19 cellular contexts compared by ENCODE assay signal in the genomic region with DNA sequence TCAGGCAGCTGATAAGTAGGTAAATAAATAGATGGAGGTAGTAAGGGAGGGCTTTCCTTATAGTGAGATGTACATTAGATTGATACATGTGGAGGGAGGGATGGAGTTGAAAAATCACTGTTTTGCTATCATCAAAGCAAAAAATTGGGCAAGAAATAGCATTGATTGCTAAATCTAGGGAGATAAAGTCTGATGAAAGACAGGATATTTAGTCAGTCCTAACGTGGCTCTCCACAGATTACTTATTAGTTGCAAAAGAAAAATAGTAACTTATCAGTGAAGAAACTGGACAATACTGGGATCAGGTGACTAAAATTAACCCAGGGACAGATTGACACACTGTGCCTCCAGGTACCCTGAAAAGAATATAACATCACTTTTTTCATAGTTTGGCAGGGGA. TPM values are rescaled to one million over a fixed set of nuclear protein-coding genes. Genes with fewer than 3 reads are reported as not detected.
A peak's percentile ranks its signal among the peaks of the same experiment; 100 is the strongest.
DNase-seq lines count a peak whose midpoint lies in the region; ATAC-seq and TF ChIP-seq lines count a peak whose summit lies in the region.
"Had no signal": no experiment of that assay in that cellular context is flagged by ENCODE, and none has a peak within 500 bp of the region (broad histone marks: within the 10 kb centered on the region; RNA-seq: fewer than 3 reads in every experiment).

No MANE protein-coding gene starts in this region.

- H4K5ac ChIP-seq in IMR-90 (ENCODE audit: low read depth, low read length), result no peak overlapping the region

- POLR2A ChIA-PET in IMR-90 (lab: Charles Lee; ENCODE audit: unreplicated experiment), result no interaction called here

- H3K9me1 ChIP-seq in IMR-90 (ENCODE audit: insufficient read depth, low read length), result peaks cover 3% of the 10 kb centered on the region; the same call in 1 of the 2 replicates

- H3K27me3 ChIP-seq in IMR-90 (ENCODE audit: control insufficient read depth, insufficient read depth, low read length) (no peaks in the 10 kb centered on the region), lung (ENCODE audit: control insufficient read depth, insufficient read depth) (no peaks in the 10 kb centered on the region), colonic mucosa (no peaks in the 10 kb centered on the region)
- H3K27me3 ChIP-seq: suprapubic skin had no signal

- H3K14ac ChIP-seq in IMR-90 (replicated peaks; ENCODE audit: low read depth, low read length), result no peak overlapping the region

- TF ChIP-seq CTCF in CD14-positive monocyte (IDR thresholded peaks at IDR 0.05) (no peak), IMR-90 (conservative IDR thresholded peaks at IDR 0.05; ENCODE audit: low read depth, low read length) (no peak), chondrocyte (IDR thresholded peaks at IDR 0.05) (no peak), lung (IDR thresholded peaks at IDR 0.05; ENCODE audit: control extremely low read depth, extremely low read depth) (no peak), lower leg skin (IDR thresholded peaks at IDR 0.05) (no peak), colonic mucosa (IDR thresholded peaks at IDR 0.05) (no peak)

- no peak overlapping the region for H4K91ac ChIP-seq in IMR-90 (ENCODE audit: insufficient read depth, low read depth, low read length)

- H3K27ac ChIP-seq in IMR-90 (ENCODE audit: insufficient read depth, low read length), result no peak overlapping the region
- H3K27ac ChIP-seq in lung (ENCODE audit: low read depth in 1 of 2, low read length in 1 of 2), result no peak overlapping the region
- H3K27ac ChIP-seq in caudate nucleus (ENCODE audit: low read depth, low read length), result no peak overlapping the region
- H3K27ac ChIP-seq in colonic mucosa, result no peak overlapping the region
- H3K27ac ChIP-seq: suprapubic skin had no signal

- no TSS peak for BruUV-seq in IMR-90 (replicated peaks; lab: Mats Ljungman, UMichigan)

- no peak overlapping the region for H3K4me3 Mint-ChIP-seq in CD14-positive monocyte
- H3K4me3 Mint-ChIP-seq in chondrocyte (ENCODE audit: unreplicated experiment), result no peak overlapping the region
- H3K4me3 Mint-ChIP-seq: immature natural killer cell, mesothelial cell of epicardium, neural crest cell had no signal

- no peak overlapping the region for H3K9ac ChIP-seq in IMR-90 (ENCODE audit: low read depth, low read length)
- H3K9ac ChIP-seq in colonic mucosa (ENCODE audit: low read depth in 2 of 2, low read length in 2 of 2), result no peak overlapping the region

- dilution Hi-C loops in IMR-90 (cut with HindIII; ENCODE audit: low sequenced_read_pairs, unreplicated experiment), result no loop called here

- H3K18ac ChIP-seq in IMR-90 (ENCODE audit: low read depth, low read length), result peak overlapping the region; percentile 78; the same call in 1 of the 2 replicates

- H2AK5ac ChIP-seq in IMR-90 (ENCODE audit: low read depth, low read length), result no peak overlapping the region

- H2BK120ac ChIP-seq in IMR-90 (ENCODE audit: low read depth, low read length), result no peak overlapping the region

- H2AFZ ChIP-seq in IMR-90 (replicated peaks; ENCODE audit: low read length, poor library complexity), result no peak overlapping the region

- H3K23ac ChIP-seq in IMR-90 (ENCODE audit: low read depth, low read length), result no peak overlapping the region

- H3K36me3 Mint-ChIP-seq in CD14-positive monocyte, result no peaks in the 10 kb centered on the region
- no peaks in the 10 kb centered on the region for H3K36me3 Mint-ChIP-seq in chondrocyte (ENCODE audit: low read depth)
- H3K36me3 Mint-ChIP-seq: immature natural killer cell, mesothelial cell of epicardium had no signal

- H3K27ac Mint-ChIP-seq in CD14-positive monocyte, result peak overlapping the region; percentile 51 to 80 (median 74)
- H3K27ac Mint-ChIP-seq in chondrocyte (ENCODE audit: unreplicated experiment), result peak overlapping the region; percentile 27
- H3K27ac Mint-ChIP-seq: immature natural killer cell, mesothelial cell of epicardium had no signal

- H3K9me3 ChIP-seq in IMR-90 (ENCODE audit: control insufficient read depth, insufficient read depth, low read length) (no peaks in the 10 kb centered on the region), lung (ENCODE audit: control insufficient read depth in 2 of 2, insufficient read depth in 1 of 2, low read length in 1 of 2) (no peaks in the 10 kb centered on the region), colonic mucosa (no peaks in the 10 kb centered on the region)
- H3K9me3 ChIP-seq: suprapubic skin had no signal

- no peak for TF ChIP-seq RAD21 in IMR-90 (IDR thresholded peaks at IDR 0.05; ENCODE audit: low read length)

- H3K9me3 Mint-ChIP-seq in CD14-positive monocyte, result no peaks in the 10 kb centered on the region
- H3K9me3 Mint-ChIP-seq in chondrocyte (ENCODE audit: low read depth), result no peaks in the 10 kb centered on the region
- H3K9me3 Mint-ChIP-seq: immature natural killer cell, mesothelial cell of epicardium, neural crest cell had no signal

- ATAC-seq in IMR-90 (ENCODE audit: low read depth) (no peak), lung (ENCODE audit: insufficient read depth, low FRiP score) (peak; percentile 42)

- no peak overlapping the region for H2BK20ac ChIP-seq in IMR-90 (ENCODE audit: low read depth, low read length)

- H3K4me1 ChIP-seq in IMR-90 (ENCODE audit: control insufficient read depth, insufficient read depth, low read length) (peaks cover 3% of the 10 kb centered on the region; the same call in 1 of the 2 replicates), lung (ENCODE audit: control insufficient read depth in 2 of 2, insufficient read depth in 2 of 2, low read length in 2 of 2) (peaks cover 4 to 8% of the 10 kb centered on the region in 2 donors), colonic mucosa (no peaks in the 10 kb centered on the region)
- H3K4me1 ChIP-seq: suprapubic skin had no signal

- no CpG with 5 or more reads among the region's 1 CpG for WGBS in IMR-90 (ENCODE audit: extremely low coverage in 2 of 2, insufficient read length in 1 of 2), 2 experiments
- 6 to 14% methylated on average over 1 of the region's 1 CpG for WGBS in lung, 2 donors
- 21 to 32% methylated on average over 1 of the region's 1 CpG for WGBS in lower leg skin, 2 donors

- H3K56ac ChIP-seq in IMR-90 (ENCODE audit: extremely low read depth, insufficient read depth, low read length), result no peak overlapping the region

- H3K4me3 ChIP-seq in IMR-90 (ENCODE audit: insufficient read depth, low read depth, low read length), result no peak overlapping the region
- H3K4me3 ChIP-seq in lung, result no peak overlapping the region
- no peak overlapping the region for H3K4me3 ChIP-seq in lower leg skin (ENCODE audit: low read depth, poor library complexity, severe bottlenecking)
- H3K4me3 ChIP-seq in colonic mucosa, result no peak overlapping the region
- H3K4me3 ChIP-seq: suprapubic skin had no signal

- H2AK9ac ChIP-seq in IMR-90 (replicated peaks; ENCODE audit: low read depth, low read length, poor library complexity), result no peak overlapping the region

- DNase-seq in CD14-positive monocyte (ENCODE audit: low spot score), result no peak
- DNase-seq in IMR-90, result peak; percentile 46
- DNase-seq in chondrocyte (ENCODE audit: low spot score), result no peak
- no peak for DNase-seq in lung (ENCODE audit: low spot score)
- DNase-seq in caudate nucleus (lab: John Stamatoyannopoulos, UW), result no peak
- DNase-seq in NCI-H128 (lab: John Stamatoyannopoulos, UW; ENCODE audit: unreplicated experiment), result no peak
- DNase-seq in lower leg skin (ENCODE audit: low spot score in 2 of 2), result no peak
- DNase-seq in colonic mucosa, result no peak
- DNase-seq: activated effector memory CD4-positive, alpha-beta T cell treated with Interleukin-2 at 50 U/mL for 16 hours; amygdala; erythroblast; H7; head of caudate nucleus; immature natural killer cell; MM.1S; T-helper 2 cell had no signal

- H3K27me3 Mint-ChIP-seq in CD14-positive monocyte (ENCODE audit: low read depth in 3 of 3) (peaks cover 0 to 5% (median 0%) of the 10 kb centered on the region in 3 donors), chondrocyte (ENCODE audit: low read depth) (no peaks in the 10 kb centered on the region)

- TF ChIP-seq POLR2A in IMR-90 (IDR thresholded peaks at IDR 0.05; ENCODE audit: low read depth, low read length), result no peak
- TF ChIP-seq POLR2A in lower leg skin (IDR thresholded peaks at IDR 0.05), result no peak

- in situ Hi-C loops in IMR-90 (cut with MboI; ENCODE audit: low sequenced_read_pairs), result no loop called here

- no peaks in the 10 kb centered on the region for H3K79me1 ChIP-seq in IMR-90 (ENCODE audit: low read depth in 1 of 2, low read length in 2 of 2)

- H3K36me3 ChIP-seq in IMR-90 (ENCODE audit: control insufficient read depth, insufficient read depth, low read length) (no peaks in the 10 kb centered on the region), lung (ENCODE audit: control insufficient read depth in 2 of 2, insufficient read depth in 2 of 2, low read length in 2 of 2) (no peaks in the 10 kb centered on the region), colonic mucosa (no peaks in the 10 kb centered on the region)
- H3K36me3 ChIP-seq: suprapubic skin had no signal

- CTCF ChIA-PET in IMR-90 (lab: Yijun Ruan, JAX), result interaction anchor here (0.6 kb wide), 1 partner anchor 804 kb away, joined by 3 read pairs; no protein-coding TSS in a partner anchor

- H4K8ac ChIP-seq in IMR-90 (ENCODE audit: low read depth in 2 of 2, low read length in 2 of 2), result no peak overlapping the region

- H3K4me1 Mint-ChIP-seq in CD14-positive monocyte (peaks cover 43% of the 10 kb centered on the region), chondrocyte (ENCODE audit: low read depth) (peaks cover 23% of the 10 kb centered on the region)
- H3K4me1 Mint-ChIP-seq: immature natural killer cell, neural crest cell had no signal

- no peak overlapping the region for H3K4ac ChIP-seq in IMR-90 (ENCODE audit: low read depth, low read length)

- H4K20me1 ChIP-seq in IMR-90 (ENCODE audit: insufficient read depth, low read length), result no peaks in the 10 kb centered on the region

- intact Hi-C loops in CD14-positive monocyte (cut with micrococcal nuclease), result no loop called here
- intact Hi-C loops in IMR-90 (cut with micrococcal nuclease), result no loop called here
- intact Hi-C loops in lower leg skin (cut with DNase I; ENCODE audit: low total_unique reads), result no loop called here
- intact Hi-C loops in colonic mucosa (cut with DNase I), result no loop called here

- H2BK5ac ChIP-seq in IMR-90 (ENCODE audit: low read depth, low read length, poor library complexity, severe bottlenecking), result no peak overlapping the region

- no peak overlapping the region for H3K4me2 ChIP-seq in IMR-90 (ENCODE audit: low read depth, low read length)

- H2BK15ac ChIP-seq in IMR-90 (ENCODE audit: low read depth, low read length), result 0 out of 3 replicates have a peak overlapping the region, but pooled peaks have one; percentile 9

TF ChIP-seq in IMR-90, 13 proteins besides CTCF, POLR2A, EP300 and RAD21 (continues in another document):
- no peak for TF ChIP-seq BHLHE40 (IDR thresholded peaks at IDR 0.05; ENCODE audit: low read depth, low read length)

RNA-seq across cellular contexts. Expression of a gene that starts 27.0 kb away (rescaled TPM):
- polyA plus RNA-seq in CD14-positive monocyte, result 100 to 1,000 TPM; 105 to 108 TPM
- 38.2 and 59.7 TPM in 2 replicates for total RNA-seq in IMR-90 (2012; rRNA removed)
- 32.9 and 41.3 TPM in 2 replicates for polyA plus RNA-seq in IMR-90 (2012; rRNA removed)
- polyA plus RNA-seq in IMR-90 (2012; cell fraction: cytosol; rRNA removed), result 13.1 and 45.1 TPM in 2 replicates
- polyA plus RNA-seq in IMR-90 (2012; cell fraction: nucleus; rRNA removed; ENCODE audit: low replicate concordance), result 29.5 and 36.1 TPM in 2 replicates
- total RNA-seq in chondrocyte, result 95.2 to 110 TPM (median 106 TPM) in 3 replicates
- total RNA-seq in lung, result 100 to 1,000 TPM in 1 of 2 donors, 10 to 100 TPM in 1; 81.4 to 112 TPM
- polyA plus RNA-seq in lung, result 10 to 100 TPM; 52.2 to 58.3 TPM
- total RNA-seq in lower leg skin, result 100 to 1,000 TPM in 1 of 4 donors, 10 to 100 TPM in 3; 57.9 to 121 (median 66.2) TPM
- 100 to 1,000 TPM; 128 to 130 TPM for total RNA-seq in colonic mucosa
